2 cellular contexts compared by ENCODE assay signal in the genomic region with DNA sequence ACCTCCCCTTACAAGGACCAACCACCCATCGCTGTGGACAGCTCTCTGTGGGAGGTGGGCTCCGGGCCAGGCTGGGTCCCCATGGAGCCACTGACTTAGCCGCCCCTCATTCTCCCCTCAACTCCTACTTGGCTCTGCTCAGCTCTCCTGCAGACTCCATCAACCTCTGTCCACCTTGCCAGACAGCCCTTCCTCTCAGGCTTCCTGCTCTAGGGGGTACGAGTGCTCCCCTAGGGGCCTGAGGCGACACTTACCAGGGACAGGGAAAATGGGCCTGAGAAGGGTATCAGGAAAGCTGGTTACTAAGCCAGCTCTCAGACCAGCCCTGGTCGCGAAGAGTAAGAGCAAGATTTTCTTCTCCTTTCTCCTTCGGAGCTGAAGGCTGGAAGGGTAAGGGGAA.
A peak's percentile ranks its signal among the peaks of the same experiment; 100 is the strongest.
TF ChIP-seq lines count a peak whose summit lies in the region.

No MANE protein-coding gene starts in this region.

TF ChIP-seq in IMR-90, 13 proteins besides CTCF, POLR2A, EP300 and RAD21:
- TF ChIP-seq CEBPB (IDR thresholded peaks at IDR 0.05; ENCODE audit: low read depth, low read length) (no peak), CHD1 (IDR thresholded peaks at IDR 0.05; ENCODE audit: low read depth, low read length) (no peak), MAFK (IDR thresholded peaks at IDR 0.05; ENCODE audit: low read depth, low read length) (no peak), BHLHE40 (IDR thresholded peaks at IDR 0.05; ENCODE audit: low read depth, low read length) (no peak), NFE2L2 (IDR thresholded peaks at IDR 0.05; ENCODE audit: low read depth, low read length) (no peak), RCOR1 (IDR thresholded peaks at IDR 0.05; ENCODE audit: insufficient replicate concordance, low read length) (no peak), MXI1 (IDR thresholded peaks at IDR 0.05; ENCODE audit: borderline replicate concordance, low read depth, low read length) (no peak), MAZ (IDR thresholded peaks at IDR 0.05; ENCODE audit: borderline replicate concordance, low read depth, low read length) (no peak), RFX5 (IDR thresholded peaks at IDR 0.05; ENCODE audit: low read depth, low read length) (no peak), SMC3 (IDR thresholded peaks at IDR 0.05; ENCODE audit: low read depth, low read length) (no peak), FOS (IDR thresholded peaks at IDR 0.05; ENCODE audit: low read depth, low read length) (no peak)
- TF ChIP-seq, protein P1, sequence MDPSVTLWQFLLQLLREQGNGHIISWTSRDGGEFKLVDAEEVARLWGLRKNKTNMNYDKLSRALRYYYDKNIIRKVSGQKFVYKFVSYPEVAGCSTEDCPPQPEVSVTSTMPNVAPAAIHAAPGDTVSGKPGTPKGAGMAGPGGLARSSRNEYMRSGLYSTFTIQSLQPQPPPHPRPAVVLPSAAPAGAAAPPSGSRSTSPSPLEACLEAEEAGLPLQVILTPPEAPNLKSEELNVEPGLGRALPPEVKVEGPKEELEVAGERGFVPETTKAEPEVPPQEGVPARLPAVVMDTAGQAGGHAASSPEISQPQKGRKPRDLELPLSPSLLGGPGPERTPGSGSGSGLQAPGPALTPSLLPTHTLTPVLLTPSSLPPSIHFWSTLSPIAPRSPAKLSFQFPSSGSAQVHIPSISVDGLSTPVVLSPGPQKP (IDR thresholded peaks at IDR 0.05; ENCODE audit: borderline replicate concordance, low read depth, low read length), result no peak
- TF ChIP-seq, protein P2, sequence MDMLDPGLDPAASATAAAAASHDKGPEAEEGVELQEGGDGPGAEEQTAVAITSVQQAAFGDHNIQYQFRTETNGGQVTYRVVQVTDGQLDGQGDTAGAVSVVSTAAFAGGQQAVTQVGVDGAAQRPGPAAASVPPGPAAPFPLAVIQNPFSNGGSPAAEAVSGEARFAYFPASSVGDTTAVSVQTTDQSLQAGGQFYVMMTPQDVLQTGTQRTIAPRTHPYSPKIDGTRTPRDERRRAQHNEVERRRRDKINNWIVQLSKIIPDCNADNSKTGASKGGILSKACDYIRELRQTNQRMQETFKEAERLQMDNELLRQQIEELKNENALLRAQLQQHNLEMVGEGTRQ (IDR thresholded peaks at IDR 0.05; ENCODE audit: low read depth, low read length), result no peak

TF ChIP-seq in K562, 482 proteins besides CTCF, POLR2A, EP300 and RAD21:
- TF ChIP-seq IRF2 (CRISPR knock-in tag; IDR thresholded peaks at IDR 0.05), result 0 out of 2 replicates have a peak, but pooled peaks have one; percentile 11
- TF ChIP-seq ZNF384 (IDR thresholded peaks at IDR 0.05; ENCODE audit: low read depth, low read length), result no peak
TF ChIP-seq in K562: peak in this region for 1.
